ENCODE assay signal across 24 cellular contexts in genomic region chr2:191029280-191029908, GRCh38. TPM values are rescaled to one million over a fixed set of nuclear protein-coding genes. Genes with fewer than 3 reads are reported as not detected.
DNase-seq lines count a peak whose midpoint lies in the region; ATAC-seq and TF ChIP-seq lines count a peak whose summit lies in the region.
"Had no signal": no experiment of that assay in that cellular context is flagged by ENCODE, and none has a peak within 500 bp of the region (broad histone marks: within the 10 kb centered on the region; RNA-seq: fewer than 3 reads in every experiment).

No MANE protein-coding gene starts in this region.

- no peaks in the 10 kb centered on the region for H3K9me3 Mint-ChIP-seq in CD4-positive, alpha-beta T cell
- no peaks in the 10 kb centered on the region for H3K9me3 Mint-ChIP-seq in CD8-positive, alpha-beta T cell
- H3K9me3 Mint-ChIP-seq in activated CD8-positive, alpha-beta T cell treated with anti-CD3 and anti-CD28 coated beads for 36 hours: no peaks in the 10 kb centered on the region
- H3K9me3 Mint-ChIP-seq: brain, WTC11 had no signal

- H3K27me3 ChIP-seq in CD4-positive, alpha-beta T cell (ENCODE audit: control insufficient read depth, insufficient read depth, low read length): no peaks in the 10 kb centered on the region
- no peaks in the 10 kb centered on the region for H3K27me3 ChIP-seq in CD8-positive, alpha-beta T cell (ENCODE audit: insufficient read depth, low read length)
- H3K27me3 ChIP-seq in left lung: no peaks in the 10 kb centered on the region
- H3K27me3 ChIP-seq: gastrocnemius medialis, tibial nerve had no signal

- no peak for TF ChIP-seq CTCF in CD4-positive, alpha-beta T cell (IDR thresholded peaks at IDR 0.05)
- TF ChIP-seq CTCF in CD8-positive, alpha-beta T cell (IDR thresholded peaks at IDR 0.05): no peak
- TF ChIP-seq CTCF in activated CD8-positive, alpha-beta T cell treated with anti-CD3 and anti-CD28 coated beads for 36 hours (IDR thresholded peaks at IDR 0.05): no peak
- no peak for TF ChIP-seq CTCF in left lung (IDR thresholded peaks at IDR 0.05)

- H3K4me3 Mint-ChIP-seq in CD4-positive, alpha-beta T cell: peak overlapping the region; percentile 3
- H3K4me3 Mint-ChIP-seq in CD8-positive, alpha-beta T cell: no peak overlapping the region
- H3K4me3 Mint-ChIP-seq in activated CD8-positive, alpha-beta T cell treated with anti-CD3 and anti-CD28 coated beads for 36 hours: no peak overlapping the region
- H3K4me3 Mint-ChIP-seq: brain, WTC11 had no signal

- H3K4me1 Mint-ChIP-seq in CD4-positive, alpha-beta T cell (ENCODE audit: low read depth): peaks cover 32% of the 10 kb centered on the region
- peaks cover 29% of the 10 kb centered on the region for H3K4me1 Mint-ChIP-seq in CD8-positive, alpha-beta T cell (ENCODE audit: low read depth)
- H3K4me1 Mint-ChIP-seq in activated CD8-positive, alpha-beta T cell treated with anti-CD3 and anti-CD28 coated beads for 36 hours (ENCODE audit: low read depth): peaks cover 55% of the 10 kb centered on the region
- H3K4me1 Mint-ChIP-seq: brain had no signal

- H3K4me1 ChIP-seq in CD8-positive, alpha-beta T cell (ENCODE audit: insufficient read depth, low read length): peaks cover 26% of the 10 kb centered on the region
- peaks cover 6 to 48% of the 10 kb centered on the region in 2 donors for H3K4me1 ChIP-seq in left lung
- H3K4me1 ChIP-seq: gastrocnemius medialis had no signal

- peak overlapping the region; percentile 22 for H3K27ac ChIP-seq in CD4-positive, alpha-beta T cell (ENCODE audit: low read depth, low read length)
- H3K27ac ChIP-seq in CD8-positive, alpha-beta T cell (ENCODE audit: low read depth, low read length): no peak overlapping the region
- H3K27ac ChIP-seq in left lung: peak overlapping the region in 1 of 2 donors; percentile 11
- H3K27ac ChIP-seq: gastrocnemius medialis, lower lobe of right lung, tibial nerve had no signal

- peaks cover 45% of the 10 kb centered on the region for H3K36me3 Mint-ChIP-seq in CD4-positive, alpha-beta T cell (ENCODE audit: low read depth)
- H3K36me3 Mint-ChIP-seq in CD8-positive, alpha-beta T cell: peaks cover 53% of the 10 kb centered on the region
- peaks cover 49% of the 10 kb centered on the region for H3K36me3 Mint-ChIP-seq in activated CD8-positive, alpha-beta T cell treated with anti-CD3 and anti-CD28 coated beads for 36 hours (ENCODE audit: low read depth)
- H3K36me3 Mint-ChIP-seq: brain, WTC11 had no signal

- DNase-seq in CD4-positive, alpha-beta T cell: no peak
- DNase-seq in CD8-positive, alpha-beta T cell: no peak
- no peak for DNase-seq in activated CD8-positive, alpha-beta T cell treated with anti-CD3 and anti-CD28 coated beads for 36 hours
- no peak for DNase-seq in left lung
- no peak for DNase-seq in HCEC 1CT
- no peak for DNase-seq in kidney tubule cell (ENCODE audit: low spot score)
- DNase-seq in KG1 (lab: John Stamatoyannopoulos, UW): no peak
- DNase-seq: DMS79; effector CD8-positive, alpha-beta T cell; gastrocnemius medialis; hypothalamus; Karpas-422; lower lobe of right lung; NCI-H187; NCI-H526; nucleus accumbens; RPMI8226; stimulated activated CD4-positive, alpha-beta T cell treated with anti-CD3 and anti-CD28 coated beads, Interleukin-2, amount 100 ng/mL, for 48 hours had no signal

- no peaks in the 10 kb centered on the region for H3K27me3 Mint-ChIP-seq in CD4-positive, alpha-beta T cell
- H3K27me3 Mint-ChIP-seq in CD8-positive, alpha-beta T cell (ENCODE audit: low read depth): no peaks in the 10 kb centered on the region
- H3K27me3 Mint-ChIP-seq in activated CD8-positive, alpha-beta T cell treated with anti-CD3 and anti-CD28 coated beads for 36 hours: no peaks in the 10 kb centered on the region

- ATAC-seq in CD4-positive, alpha-beta T cell (ENCODE audit: poor library complexity): peak; percentile 24
- no peak for ATAC-seq in CD8-positive, alpha-beta T cell
- no peak for ATAC-seq in activated CD8-positive, alpha-beta T cell treated with anti-CD3 and anti-CD28 coated beads for 36 hours
- peak; percentile 34 for ATAC-seq in left lung
- ATAC-seq in GM18520 (IDR thresholded peaks at IDR 0.05; ENCODE audit: unreplicated experiment): no peak
- ATAC-seq: esophagus mucosa, gastrocnemius medialis, WTC11 had no signal

- H3K36me3 ChIP-seq in CD8-positive, alpha-beta T cell (ENCODE audit: insufficient read depth, low read length): peaks cover 18% of the 10 kb centered on the region
- H3K36me3 ChIP-seq in left lung: no peaks in the 10 kb centered on the region
- H3K36me3 ChIP-seq: gastrocnemius medialis, lower lobe of right lung, tibial nerve had no signal

- no peaks in the 10 kb centered on the region for H3K9me3 ChIP-seq in CD4-positive, alpha-beta T cell (ENCODE audit: control insufficient read depth, low read length)
- no peaks in the 10 kb centered on the region for H3K9me3 ChIP-seq in CD8-positive, alpha-beta T cell (ENCODE audit: low read length)
- no peaks in the 10 kb centered on the region for H3K9me3 ChIP-seq in left lung
- H3K9me3 ChIP-seq: gastrocnemius medialis, lower lobe of right lung, tibial nerve had no signal

- POLR2A ChIA-PET in CD4-positive, alpha-beta T cell (lab: Charles Lee): interaction anchor here (0.6 to 8.7 kb wide), 5 partner anchors 9 to 150 kb away, joined by 3 to 164 read pairs (median 5); partner anchors contain the start of gene STAT1
- POLR2A ChIA-PET in CD8-positive, alpha-beta T cell (lab: Charles Lee): interaction anchor here (1.0 to 2.2 kb wide), 4 partner anchors 9 to 17 kb away, joined by 3 to 6 read pairs (median 5); partner anchors contain the start of gene STAT1
- POLR2A ChIA-PET in activated CD8-positive, alpha-beta T cell treated with anti-CD3 and anti-CD28 coated beads for 36 hours (lab: Charles Lee): interaction anchor here (0.6 to 8.7 kb wide), 5 partner anchors 9 to 296 kb away, joined by 3 to 178 read pairs (median 7); partner anchors contain the start of gene STAT1

- H3K27ac Mint-ChIP-seq in CD4-positive, alpha-beta T cell: peak overlapping the region; percentile 57
- H3K27ac Mint-ChIP-seq in CD8-positive, alpha-beta T cell: peak overlapping the region; percentile 70
- H3K27ac Mint-ChIP-seq in activated CD8-positive, alpha-beta T cell treated with anti-CD3 and anti-CD28 coated beads for 36 hours: peak overlapping the region; percentile 71
- H3K27ac Mint-ChIP-seq: brain, WTC11 had no signal

- intact Hi-C loops in CD4-positive, alpha-beta T cell (cut with DNase I, micrococcal nuclease): loop anchor here in 1 of 2 experiments (10.0 kb wide), 2 partner anchors 495 to 655 kb away; partner anchors contain the start of gene NEMP2
- intact Hi-C loops in CD8-positive, alpha-beta T cell (cut with DNase I, micrococcal nuclease): loop anchor here in 1 of 2 experiments (10.0 kb wide), 2 partner anchors 495 to 645 kb away; partner anchors contain the start of genes NABP1 and NEMP2
- intact Hi-C loops in activated CD8-positive, alpha-beta T cell treated with anti-CD3 and anti-CD28 coated beads for 36 hours (cut with micrococcal nuclease): no loop called here
- intact Hi-C loops in left lung (cut with DNase I): no loop called here

- no peak overlapping the region for H3K4me3 ChIP-seq in CD8-positive, alpha-beta T cell (ENCODE audit: low read depth, low read length)
- no peak overlapping the region for H3K4me3 ChIP-seq in left lung
- H3K4me3 ChIP-seq: gastrocnemius medialis, lower lobe of right lung, skin epidermis, tibial nerve had no signal

- CTCF ChIA-PET in CD4-positive, alpha-beta T cell (lab: Charles Lee): interaction anchor here (0.9 to 1.4 kb wide), 5 partner anchors 9 to 249 kb away, joined by 3 to 4 read pairs (median 3); partner anchors contain the start of gene STAT1
- CTCF ChIA-PET in CD8-positive, alpha-beta T cell (lab: Charles Lee): interaction anchor here (0.7 to 2.7 kb wide), 22 partner anchors 9 to 251 kb away, joined by 3 to 17 read pairs (median 4); partner anchors contain the start of gene STAT1
- CTCF ChIA-PET in activated CD8-positive, alpha-beta T cell treated with anti-CD3 and anti-CD28 coated beads for 36 hours (lab: Charles Lee): interaction anchor here (1.0 to 2.4 kb wide), 13 partner anchors 8 to 248 kb away, joined by 3 to 12 read pairs (median 5); no protein-coding TSS in a partner anchor

RNA-seq across cellular contexts. Expression of gene STAT1, which starts 15.4 kb away (rescaled TPM):
- total RNA-seq in CD4-positive, alpha-beta T cell: 10 to 100 TPM; 56.6 to 57.8 TPM
- 10 to 100 TPM; 66.7 to 69.9 TPM for total RNA-seq in CD8-positive, alpha-beta T cell
- total RNA-seq in activated CD8-positive, alpha-beta T cell treated with anti-CD3 and anti-CD28 coated beads for 36 hours: 100 to 1,000 TPM; 293 to 311 TPM
- 100 to 1,000 TPM; 118 to 144 TPM for total RNA-seq in left lung

Comparison
In these comparisons a context has a peak if more than half of its experiments do, and no peak if none do; other contexts are left out.
1. ATAC-seq: peak in CD4-positive, alpha-beta T cell (single experiment) and left lung (single experiment); none in CD8-positive, alpha-beta T cell (single experiment), activated CD8-positive, alpha-beta T cell treated with anti-CD3 and anti-CD28 coated beads for 36 hours (single experiment) and GM18520 (single experiment).
2. Peak in every context shown above with its lines, with median percentiles within 50 percentile points of each other: H3K27ac Mint-ChIP-seq.